ENCODE assay signal across 1 cellular context in the genomic region with DNA sequence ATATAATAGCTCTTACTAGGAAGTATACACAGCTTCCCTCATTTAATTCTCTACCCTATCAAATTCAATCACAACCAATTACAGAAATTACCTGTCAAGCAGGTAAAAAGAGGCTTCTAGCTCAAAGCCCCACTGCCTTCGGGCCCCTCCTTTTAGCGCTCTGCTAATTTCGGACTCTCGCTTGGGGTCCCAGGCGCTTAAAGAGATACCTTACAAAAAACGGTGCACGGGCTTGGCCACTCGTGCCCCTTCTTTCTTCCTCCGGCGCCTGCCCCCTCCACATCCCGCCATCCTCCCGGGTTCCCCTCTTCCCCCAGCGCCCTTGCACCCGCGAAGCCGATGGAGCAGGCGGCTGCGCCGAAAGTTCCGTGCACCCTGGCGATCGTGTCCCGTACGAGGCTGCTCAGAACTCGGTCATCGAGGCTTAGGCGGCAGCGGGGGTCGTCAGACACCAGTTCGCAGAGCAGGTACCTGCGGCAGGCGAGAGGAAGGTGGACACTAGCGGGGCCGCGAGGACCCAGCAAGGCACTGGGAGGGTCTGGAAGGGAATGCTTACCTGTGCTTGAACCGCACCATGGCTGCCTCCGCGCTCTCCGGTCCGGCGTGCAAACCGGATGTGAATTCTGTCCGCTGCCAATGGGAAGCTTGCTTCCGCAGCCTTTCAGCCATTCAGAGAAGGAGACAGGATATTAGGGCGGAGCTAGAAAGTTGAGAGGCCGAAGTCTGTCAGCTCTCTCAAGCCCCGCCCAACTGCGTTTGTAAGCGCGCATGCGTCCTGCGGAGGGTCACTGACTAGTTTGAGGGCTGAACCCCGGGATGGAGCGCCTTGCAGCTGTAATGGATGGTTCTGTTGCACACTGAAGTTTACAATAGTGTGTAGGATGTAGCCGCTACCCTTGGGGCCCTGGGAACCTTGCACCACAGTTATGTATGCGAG.
TF ChIP-seq lines count a peak whose summit lies in the region.

A gene with protein sequence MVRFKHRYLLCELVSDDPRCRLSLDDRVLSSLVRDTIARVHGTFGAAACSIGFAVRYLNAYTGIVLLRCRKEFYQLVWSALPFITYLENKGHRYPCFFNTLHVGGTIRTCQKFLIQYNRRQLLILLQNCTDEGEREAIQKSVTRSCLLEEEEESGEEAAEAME (minus strand): TSS at position 616 of the 937 bp plus-strand sequence. CDS start 40 bp downstream, at position 576.

TF ChIP-seq in HepG2, 621 proteins besides CTCF, POLR2A, EP300 and RAD21 (continued from another document and continues in another):
- TF ChIP-seq, protein P1, sequence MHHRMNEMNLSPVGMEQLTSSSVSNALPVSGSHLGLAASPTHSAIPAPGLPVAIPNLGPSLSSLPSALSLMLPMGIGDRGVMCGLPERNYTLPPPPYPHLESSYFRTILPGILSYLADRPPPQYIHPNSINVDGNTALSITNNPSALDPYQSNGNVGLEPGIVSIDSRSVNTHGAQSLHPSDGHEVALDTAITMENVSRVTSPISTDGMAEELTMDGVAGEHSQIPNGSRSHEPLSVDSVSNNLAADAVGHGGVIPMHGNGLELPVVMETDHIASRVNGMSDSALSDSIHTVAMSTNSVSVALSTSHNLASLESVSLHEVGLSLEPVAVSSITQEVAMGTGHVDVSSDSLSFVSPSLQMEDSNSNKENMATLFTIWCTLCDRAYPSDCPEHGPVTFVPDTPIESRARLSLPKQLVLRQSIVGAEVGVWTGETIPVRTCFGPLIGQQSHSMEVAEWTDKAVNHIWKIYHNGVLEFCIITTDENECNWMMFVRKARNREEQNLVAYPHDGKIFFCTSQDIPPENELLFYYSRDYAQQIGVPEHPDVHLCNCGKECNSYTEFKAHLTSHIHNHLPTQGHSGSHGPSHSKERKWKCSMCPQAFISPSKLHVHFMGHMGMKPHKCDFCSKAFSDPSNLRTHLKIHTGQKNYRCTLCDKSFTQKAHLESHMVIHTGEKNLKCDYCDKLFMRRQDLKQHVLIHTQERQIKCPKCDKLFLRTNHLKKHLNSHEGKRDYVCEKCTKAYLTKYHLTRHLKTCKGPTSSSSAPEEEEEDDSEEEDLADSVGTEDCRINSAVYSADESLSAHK (CRISPR knock-in tag; IDR thresholded peaks at IDR 0.05; ENCODE audit: borderline replicate concordance) = no peak
- no peak for TF ChIP-seq XBP1 (CRISPR knock-in tag; IDR thresholded peaks at IDR 0.05)
- TF ChIP-seq, protein P2, sequence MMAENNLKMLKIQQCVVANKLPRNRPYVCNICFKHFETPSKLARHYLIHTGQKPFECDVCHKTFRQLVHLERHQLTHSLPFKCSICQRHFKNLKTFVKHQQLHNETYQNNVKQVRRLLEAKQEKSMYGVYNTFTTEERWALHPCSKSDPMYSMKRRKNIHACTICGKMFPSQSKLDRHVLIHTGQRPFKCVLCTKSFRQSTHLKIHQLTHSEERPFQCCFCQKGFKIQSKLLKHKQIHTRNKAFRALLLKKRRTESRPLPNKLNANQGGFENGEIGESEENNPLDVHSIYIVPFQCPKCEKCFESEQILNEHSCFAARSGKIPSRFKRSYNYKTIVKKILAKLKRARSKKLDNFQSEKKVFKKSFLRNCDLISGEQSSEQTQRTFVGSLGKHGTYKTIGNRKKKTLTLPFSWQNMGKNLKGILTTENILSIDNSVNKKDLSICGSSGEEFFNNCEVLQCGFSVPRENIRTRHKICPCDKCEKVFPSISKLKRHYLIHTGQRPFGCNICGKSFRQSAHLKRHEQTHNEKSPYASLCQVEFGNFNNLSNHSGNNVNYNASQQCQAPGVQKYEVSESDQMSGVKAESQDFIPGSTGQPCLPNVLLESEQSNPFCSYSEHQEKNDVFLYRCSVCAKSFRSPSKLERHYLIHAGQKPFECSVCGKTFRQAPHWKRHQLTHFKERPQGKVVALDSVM (CRISPR knock-in tag; IDR thresholded peaks at IDR 0.05) = peak; percentile 23; the same call in 1 of the 2 replicates
- no peak for TF ChIP-seq ZBTB7B (CRISPR knock-in tag; IDR thresholded peaks at IDR 0.05)
- TF ChIP-seq MED13 (CRISPR knock-in tag; IDR thresholded peaks at IDR 0.05) = no peak
- TF ChIP-seq HMG20A (CRISPR knock-in tag; IDR thresholded peaks at IDR 0.05; ENCODE audit: borderline replicate concordance) = no peak
- TF ChIP-seq ZFP62 (CRISPR knock-in tag; IDR thresholded peaks at IDR 0.05) = no peak
- TF ChIP-seq, protein P3, sequence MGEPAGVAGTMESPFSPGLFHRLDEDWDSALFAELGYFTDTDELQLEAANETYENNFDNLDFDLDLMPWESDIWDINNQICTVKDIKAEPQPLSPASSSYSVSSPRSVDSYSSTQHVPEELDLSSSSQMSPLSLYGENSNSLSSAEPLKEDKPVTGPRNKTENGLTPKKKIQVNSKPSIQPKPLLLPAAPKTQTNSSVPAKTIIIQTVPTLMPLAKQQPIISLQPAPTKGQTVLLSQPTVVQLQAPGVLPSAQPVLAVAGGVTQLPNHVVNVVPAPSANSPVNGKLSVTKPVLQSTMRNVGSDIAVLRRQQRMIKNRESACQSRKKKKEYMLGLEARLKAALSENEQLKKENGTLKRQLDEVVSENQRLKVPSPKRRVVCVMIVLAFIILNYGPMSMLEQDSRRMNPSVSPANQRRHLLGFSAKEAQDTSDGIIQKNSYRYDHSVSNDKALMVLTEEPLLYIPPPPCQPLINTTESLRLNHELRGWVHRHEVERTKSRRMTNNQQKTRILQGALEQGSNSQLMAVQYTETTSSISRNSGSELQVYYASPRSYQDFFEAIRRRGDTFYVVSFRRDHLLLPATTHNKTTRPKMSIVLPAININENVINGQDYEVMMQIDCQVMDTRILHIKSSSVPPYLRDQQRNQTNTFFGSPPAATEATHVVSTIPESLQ (CRISPR knock-in tag; conservative IDR thresholded peaks at IDR 0.05) = no peak
- TF ChIP-seq SIN3A (IDR thresholded peaks at IDR 0.05; ENCODE audit: borderline replicate concordance, low read depth, low read length) = 0 out of 2 replicates have a peak, but pooled peaks have one; percentile 49
- TF ChIP-seq, protein P4, sequence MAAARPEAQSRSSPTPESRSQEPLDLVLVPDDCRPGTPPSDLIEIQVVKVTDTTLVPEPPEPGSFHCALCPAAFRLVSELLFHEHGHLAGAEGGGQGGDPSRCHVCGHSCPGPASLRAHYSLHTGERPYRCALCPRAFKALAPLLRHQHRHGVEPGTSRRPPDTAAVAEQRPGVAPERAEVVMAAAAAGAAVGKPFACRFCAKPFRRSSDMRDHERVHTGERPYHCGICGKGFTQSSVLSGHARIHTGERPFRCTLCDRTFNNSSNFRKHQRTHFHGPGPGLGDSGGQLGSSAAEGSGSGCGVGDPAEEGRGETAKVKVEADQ (CRISPR knock-in tag; IDR thresholded peaks at IDR 0.05; ENCODE audit: borderline replicate concordance) = 0 out of 2 replicates have a peak, but pooled peaks have one; percentile 17
- no peak for TF ChIP-seq NFIB (CRISPR knock-in tag; IDR thresholded peaks at IDR 0.05; ENCODE audit: borderline replicate concordance)
- TF ChIP-seq SALL2 (CRISPR knock-in tag; IDR thresholded peaks at IDR 0.05) = no peak
- TF ChIP-seq, protein P5, sequence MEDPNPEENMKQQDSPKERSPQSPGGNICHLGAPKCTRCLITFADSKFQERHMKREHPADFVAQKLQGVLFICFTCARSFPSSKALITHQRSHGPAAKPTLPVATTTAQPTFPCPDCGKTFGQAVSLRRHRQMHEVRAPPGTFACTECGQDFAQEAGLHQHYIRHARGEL (CRISPR knock-in tag; IDR thresholded peaks at IDR 0.05) = no peak
- TF ChIP-seq, protein P6, sequence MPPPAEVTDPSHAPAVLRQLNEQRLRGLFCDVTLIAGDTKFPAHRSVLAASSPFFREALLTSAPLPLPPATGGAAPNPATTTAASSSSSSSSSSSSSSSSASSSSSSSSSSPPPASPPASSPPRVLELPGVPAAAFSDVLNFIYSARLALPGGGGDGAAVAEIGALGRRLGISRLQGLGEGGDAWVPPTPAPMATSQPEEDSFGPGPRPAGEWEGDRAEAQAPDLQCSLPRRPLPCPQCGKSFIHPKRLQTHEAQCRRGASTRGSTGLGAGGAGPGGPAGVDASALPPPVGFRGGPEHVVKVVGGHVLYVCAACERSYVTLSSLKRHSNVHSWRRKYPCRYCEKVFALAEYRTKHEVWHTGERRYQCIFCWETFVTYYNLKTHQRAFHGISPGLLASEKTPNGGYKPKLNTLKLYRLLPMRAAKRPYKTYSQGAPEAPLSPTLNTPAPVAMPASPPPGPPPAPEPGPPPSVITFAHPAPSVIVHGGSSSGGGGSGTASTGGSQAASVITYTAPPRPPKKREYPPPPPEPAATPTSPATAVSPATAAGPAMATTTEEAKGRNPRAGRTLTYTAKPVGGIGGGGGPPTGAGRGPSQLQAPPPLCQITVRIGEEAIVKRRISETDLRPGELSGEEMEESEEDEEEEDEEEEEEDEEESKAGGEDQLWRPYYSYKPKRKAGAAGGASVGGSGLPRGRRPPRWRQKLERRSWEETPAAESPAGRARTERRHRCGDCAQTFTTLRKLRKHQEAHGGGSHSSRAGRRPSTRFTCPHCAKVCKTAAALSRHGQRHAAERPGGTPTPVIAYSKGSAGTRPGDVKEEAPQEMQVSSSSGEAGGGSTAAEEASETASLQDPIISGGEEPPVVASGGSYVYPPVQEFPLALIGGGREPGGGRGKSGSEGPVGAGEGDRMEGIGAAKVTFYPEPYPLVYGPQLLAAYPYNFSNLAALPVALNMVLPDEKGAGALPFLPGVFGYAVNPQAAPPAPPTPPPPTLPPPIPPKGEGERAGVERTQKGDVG (CRISPR knock-in tag; IDR thresholded peaks at IDR 0.05; ENCODE audit: borderline replicate concordance) = no peak
- peak; percentile 80; the same call in 1 of the 2 replicates for TF ChIP-seq EED (CRISPR knock-in tag; IDR thresholded peaks at IDR 0.05)
- TF ChIP-seq ZNF879 (CRISPR knock-in tag; IDR thresholded peaks at IDR 0.05) = 0 out of 2 replicates have a peak, but pooled peaks have one; percentile 39
- TF ChIP-seq TOE1 (CRISPR knock-in tag; IDR thresholded peaks at IDR 0.05) = no peak
- TF ChIP-seq ZNF292 (CRISPR knock-in tag; IDR thresholded peaks at IDR 0.05; ENCODE audit: borderline replicate concordance, low read depth) = peak; percentile 37; the same call in 1 of the 2 replicates
- peak; percentile 16; the same call in 1 of the 2 replicates for TF ChIP-seq ZNF777 (CRISPR knock-in tag; IDR thresholded peaks at IDR 0.05)
- TF ChIP-seq ZNF570 (CRISPR knock-in tag; IDR thresholded peaks at IDR 0.05; ENCODE audit: borderline replicate concordance) = no peak
- no peak for TF ChIP-seq ZNF589 (CRISPR knock-in tag; conservative IDR thresholded peaks at IDR 0.05)
- TF ChIP-seq ZNF224 (CRISPR knock-in tag; IDR thresholded peaks at IDR 0.05) = no peak
- TF ChIP-seq ZNF678 (CRISPR knock-in tag; IDR thresholded peaks at IDR 0.05) = no peak
- peak; percentile 16 for TF ChIP-seq U2AF1 (optimal IDR thresholded peaks at IDR 0.05; ENCODE audit: low read depth, low read length)
- TF ChIP-seq KLF12 (CRISPR knock-in tag; IDR thresholded peaks at IDR 0.05; ENCODE audit: borderline replicate concordance) = no peak
- TF ChIP-seq, protein P7, sequence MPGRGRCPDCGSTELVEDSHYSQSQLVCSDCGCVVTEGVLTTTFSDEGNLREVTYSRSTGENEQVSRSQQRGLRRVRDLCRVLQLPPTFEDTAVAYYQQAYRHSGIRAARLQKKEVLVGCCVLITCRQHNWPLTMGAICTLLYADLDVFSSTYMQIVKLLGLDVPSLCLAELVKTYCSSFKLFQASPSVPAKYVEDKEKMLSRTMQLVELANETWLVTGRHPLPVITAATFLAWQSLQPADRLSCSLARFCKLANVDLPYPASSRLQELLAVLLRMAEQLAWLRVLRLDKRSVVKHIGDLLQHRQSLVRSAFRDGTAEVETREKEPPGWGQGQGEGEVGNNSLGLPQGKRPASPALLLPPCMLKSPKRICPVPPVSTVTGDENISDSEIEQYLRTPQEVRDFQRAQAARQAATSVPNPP (CRISPR knock-in tag; IDR thresholded peaks at IDR 0.05) = no peak
- TF ChIP-seq, protein P8, sequence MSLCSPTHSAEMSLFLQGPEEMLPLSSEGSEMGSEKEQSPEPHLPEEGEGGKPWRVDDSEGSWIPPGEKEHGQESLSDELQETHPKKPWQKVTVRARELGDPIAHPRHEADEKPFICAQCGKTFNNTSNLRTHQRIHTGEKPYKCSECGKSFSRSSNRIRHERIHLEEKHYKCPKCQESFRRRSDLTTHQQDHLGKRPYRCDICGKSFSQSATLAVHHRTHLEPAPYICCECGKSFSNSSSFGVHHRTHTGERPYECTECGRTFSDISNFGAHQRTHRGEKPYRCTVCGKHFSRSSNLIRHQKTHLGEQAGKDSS (CRISPR knock-in tag; IDR thresholded peaks at IDR 0.05; ENCODE audit: borderline replicate concordance, low read depth) = 0 out of 2 replicates have a peak, but pooled peaks have one; percentile 19
- no peak for TF ChIP-seq SMAD3 (CRISPR knock-in tag; IDR thresholded peaks at IDR 0.05)
- no peak for TF ChIP-seq NAIF1 (CRISPR knock-in tag; IDR thresholded peaks at IDR 0.05; ENCODE audit: borderline replicate concordance)
- TF ChIP-seq, protein P9, sequence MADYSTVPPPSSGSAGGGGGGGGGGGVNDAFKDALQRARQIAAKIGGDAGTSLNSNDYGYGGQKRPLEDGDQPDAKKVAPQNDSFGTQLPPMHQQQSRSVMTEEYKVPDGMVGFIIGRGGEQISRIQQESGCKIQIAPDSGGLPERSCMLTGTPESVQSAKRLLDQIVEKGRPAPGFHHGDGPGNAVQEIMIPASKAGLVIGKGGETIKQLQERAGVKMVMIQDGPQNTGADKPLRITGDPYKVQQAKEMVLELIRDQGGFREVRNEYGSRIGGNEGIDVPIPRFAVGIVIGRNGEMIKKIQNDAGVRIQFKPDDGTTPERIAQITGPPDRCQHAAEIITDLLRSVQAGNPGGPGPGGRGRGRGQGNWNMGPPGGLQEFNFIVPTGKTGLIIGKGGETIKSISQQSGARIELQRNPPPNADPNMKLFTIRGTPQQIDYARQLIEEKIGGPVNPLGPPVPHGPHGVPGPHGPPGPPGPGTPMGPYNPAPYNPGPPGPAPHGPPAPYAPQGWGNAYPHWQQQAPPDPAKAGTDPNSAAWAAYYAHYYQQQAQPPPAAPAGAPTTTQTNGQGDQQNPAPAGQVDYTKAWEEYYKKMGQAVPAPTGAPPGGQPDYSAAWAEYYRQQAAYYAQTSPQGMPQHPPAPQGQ (CRISPR knock-in tag; IDR thresholded peaks at IDR 0.05; ENCODE audit: borderline replicate concordance) = no peak
- TF ChIP-seq CHD4 (IDR thresholded peaks at IDR 0.05; ENCODE audit: borderline replicate concordance, low read length) = no peak
- TF ChIP-seq, protein P10, sequence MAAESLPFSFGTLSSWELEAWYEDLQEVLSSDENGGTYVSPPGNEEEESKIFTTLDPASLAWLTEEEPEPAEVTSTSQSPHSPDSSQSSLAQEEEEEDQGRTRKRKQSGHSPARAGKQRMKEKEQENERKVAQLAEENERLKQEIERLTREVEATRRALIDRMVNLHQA (CRISPR knock-in tag; IDR thresholded peaks at IDR 0.05) = no peak
- TF ChIP-seq HNRNPUL1 (IDR thresholded peaks at IDR 0.05; ENCODE audit: low read depth, low read length) = no peak
- no peak for TF ChIP-seq ZSCAN29 (CRISPR knock-in tag; conservative IDR thresholded peaks at IDR 0.05)
- no peak for TF ChIP-seq PHB2 (IDR thresholded peaks at IDR 0.05; ENCODE audit: partially characterized antibody)
- TF ChIP-seq CBX5 (CRISPR knock-in tag; IDR thresholded peaks at IDR 0.05; ENCODE audit: borderline replicate concordance) = no peak
- TF ChIP-seq, protein P11, sequence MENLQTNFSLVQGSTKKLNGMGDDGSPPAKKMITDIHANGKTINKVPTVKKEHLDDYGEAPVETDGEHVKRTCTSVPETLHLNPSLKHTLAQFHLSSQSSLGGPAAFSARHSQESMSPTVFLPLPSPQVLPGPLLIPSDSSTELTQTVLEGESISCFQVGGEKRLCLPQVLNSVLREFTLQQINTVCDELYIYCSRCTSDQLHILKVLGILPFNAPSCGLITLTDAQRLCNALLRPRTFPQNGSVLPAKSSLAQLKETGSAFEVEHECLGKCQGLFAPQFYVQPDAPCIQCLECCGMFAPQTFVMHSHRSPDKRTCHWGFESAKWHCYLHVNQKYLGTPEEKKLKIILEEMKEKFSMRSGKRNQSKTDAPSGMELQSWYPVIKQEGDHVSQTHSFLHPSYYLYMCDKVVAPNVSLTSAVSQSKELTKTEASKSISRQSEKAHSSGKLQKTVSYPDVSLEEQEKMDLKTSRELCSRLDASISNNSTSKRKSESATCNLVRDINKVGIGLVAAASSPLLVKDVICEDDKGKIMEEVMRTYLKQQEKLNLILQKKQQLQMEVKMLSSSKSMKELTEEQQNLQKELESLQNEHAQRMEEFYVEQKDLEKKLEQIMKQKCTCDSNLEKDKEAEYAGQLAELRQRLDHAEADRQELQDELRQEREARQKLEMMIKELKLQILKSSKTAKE (CRISPR knock-in tag; IDR thresholded peaks at IDR 0.05; ENCODE audit: borderline replicate concordance) = no peak
